Comparison of ENCODE assay signal across 22 cellular contexts in genomic region chr11:12264361-12264760, GRCh38.
A peak's percentile ranks its signal among the peaks of the same experiment; 100 is the strongest.
DNase-seq lines count a peak whose midpoint lies in the region; ATAC-seq, FAIRE-seq and TF ChIP-seq lines count a peak whose summit lies in the region.
"Had no signal": no experiment of that assay in that cellular context is flagged by ENCODE, and none has a peak within 500 bp of the region (broad histone marks: within the 10 kb centered on the region; RNA-seq: fewer than 3 reads in every experiment).

No MANE protein-coding gene starts in this region.

- no peak overlapping the region for H3K4me3 ChIP-seq in cardiac muscle cell
- H3K4me3 ChIP-seq in heart right ventricle, result no peak overlapping the region
- H3K4me3 ChIP-seq: A549, BLaER1 had no signal

- H3K9me3 ChIP-seq in cardiac muscle cell (ENCODE audit: low read depth) (no peaks in the 10 kb centered on the region), heart right ventricle (no peaks in the 10 kb centered on the region), T-helper 17 cell (ENCODE audit: control insufficient read depth, low read length, poor library complexity, severe bottlenecking) (no peaks in the 10 kb centered on the region)
- H3K9me3 ChIP-seq: A549, BLaER1 had no signal

- H3K4me1 Mint-ChIP-seq in T-helper 17 cell, result peaks cover 13% of the 10 kb centered on the region

- ATAC-seq in heart right ventricle, result no peak
- ATAC-seq in T-helper 17 cell, result no peak
- peak; percentile 10 for ATAC-seq in esophagus mucosa
- ATAC-seq: A549; CD8-positive, alpha-beta T cell; HCT116 had no signal

- no peaks in the 10 kb centered on the region for H3K27me3 ChIP-seq in cardiac muscle cell
- no peaks in the 10 kb centered on the region for H3K27me3 ChIP-seq in heart right ventricle
- H3K27me3 ChIP-seq: BLaER1 had no signal

- DNase-seq in cardiac muscle cell (ENCODE audit: low read depth in 1 of 2, low spot score in 1 of 2) (no peak), heart right ventricle (no peak), T-helper 17 cell (no peak), posterior vena cava (ENCODE audit: low spot score) (peak; percentile 31), ACHN (no peak), RCC 7860 (ENCODE audit: low spot score) (no peak)
- no peak for DNase-seq in activated effector memory CD4-positive, alpha-beta T cell treated with Interleukin-2 at 50 U/mL for 16 hours
- DNase-seq: Calu3; CD8-positive, alpha-beta T cell; DMS79 treated with DMSO at 0.1 percent for 48 hours; GF-D8; GOT3; H7; HFFc6 had no signal

- no peak for FAIRE-seq in RCC 7860 (lab: Jason Lieb, UNC)
- FAIRE-seq: A549, HTR-8/SVneo had no signal

- H3K27me3 Mint-ChIP-seq in T-helper 17 cell, result no peaks in the 10 kb centered on the region

- H3K4me1 ChIP-seq in cardiac muscle cell (ENCODE audit: low read depth) (peaks cover 15% of the 10 kb centered on the region), heart right ventricle (peaks cover 8 to 48% (median 21%) of the 10 kb centered on the region in 9 donors)

- TF ChIP-seq CTCF in cardiac muscle cell (IDR thresholded peaks at IDR 0.05; ENCODE audit: low read depth, low read length) (no peak), heart right ventricle (IDR thresholded peaks at IDR 0.05) (no peak)

- H3K27ac Mint-ChIP-seq in T-helper 17 cell, result peak overlapping the region; percentile 24
- H3K27ac Mint-ChIP-seq: CD14-positive monocyte; CD8-positive, alpha-beta T cell; HFFc6 had no signal

- 80 to 82% methylated on average over 3 of the region's 3 CpGs for WGBS in heart right ventricle, 2 donors

- H3K36me3 ChIP-seq in cardiac muscle cell (peaks cover 14% of the 10 kb centered on the region), heart right ventricle (peaks cover 0 to 53% (median 28%) of the 10 kb centered on the region in 9 donors)
- H3K36me3 ChIP-seq: BLaER1 had no signal

- in situ Hi-C loops in ACHN (cut with HindIII; ENCODE audit: low pct_ligation_motif_present, low pct_unique_long_range_greater_than_20kb, low sequenced_read_pairs), result no loop called here

- H3K36me3 Mint-ChIP-seq in T-helper 17 cell (ENCODE audit: low read depth), result peaks cover 15% of the 10 kb centered on the region

- intact Hi-C loops in heart right ventricle (cut with DNase I) (no loop called here), posterior vena cava (cut with DNase I) (no loop called here)

- H3K4me3 Mint-ChIP-seq in T-helper 17 cell, result no peak overlapping the region
- H3K4me3 Mint-ChIP-seq: CD14-positive monocyte; CD8-positive, alpha-beta T cell; HFFc6 had no signal

- H3K27ac ChIP-seq in cardiac muscle cell (peak overlapping the region; percentile 23), heart right ventricle (peak overlapping the region in 2 of 10 donors; percentile 75 to 78)
- H3K27ac ChIP-seq: 22Rv1, A549, BLaER1, HL-60 had no signal
